In the genomic region with DNA sequence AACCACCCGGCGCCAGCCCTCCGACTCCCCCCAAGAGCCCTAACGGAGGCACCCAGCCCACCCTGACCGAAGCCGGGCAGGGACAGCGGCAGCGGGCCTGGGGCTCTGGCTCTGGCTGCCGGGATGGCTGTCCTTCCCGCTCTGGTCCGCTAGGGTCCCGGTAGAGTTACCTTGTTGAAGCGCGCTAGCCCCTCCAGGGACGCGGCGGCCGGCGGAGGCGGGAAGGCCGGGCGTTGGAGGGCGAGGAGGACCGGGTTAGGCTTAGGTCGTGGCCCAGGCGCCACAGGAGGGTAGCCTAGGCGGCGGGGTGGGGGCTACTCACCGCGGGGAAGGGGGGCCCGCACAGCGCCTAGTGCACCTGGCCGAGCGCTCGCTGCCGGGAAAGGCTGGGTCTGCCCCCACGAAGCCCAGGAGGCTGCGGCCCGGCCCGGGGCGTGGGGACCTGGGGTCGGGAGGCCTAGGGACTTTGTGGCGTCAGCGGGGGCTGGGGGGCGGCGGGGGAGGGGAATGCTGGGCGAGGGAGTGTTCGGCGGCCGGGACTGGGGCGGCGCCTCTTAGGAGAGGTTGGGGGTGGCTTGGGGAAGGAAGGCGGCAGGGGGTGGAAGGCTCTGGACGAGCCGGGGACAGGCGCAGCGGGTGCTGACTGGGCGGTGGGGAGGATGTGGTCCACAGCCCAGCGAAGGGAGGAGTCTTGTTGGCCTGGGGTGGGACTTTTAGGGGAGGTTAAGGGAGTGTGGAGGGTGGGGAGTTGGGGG, we compare ENCODE assay signal across 1 cellular context.
A peak's percentile ranks its signal among the peaks of the same experiment; 100 is the strongest.
TF ChIP-seq lines count a peak whose summit lies in the region.

A gene with protein sequence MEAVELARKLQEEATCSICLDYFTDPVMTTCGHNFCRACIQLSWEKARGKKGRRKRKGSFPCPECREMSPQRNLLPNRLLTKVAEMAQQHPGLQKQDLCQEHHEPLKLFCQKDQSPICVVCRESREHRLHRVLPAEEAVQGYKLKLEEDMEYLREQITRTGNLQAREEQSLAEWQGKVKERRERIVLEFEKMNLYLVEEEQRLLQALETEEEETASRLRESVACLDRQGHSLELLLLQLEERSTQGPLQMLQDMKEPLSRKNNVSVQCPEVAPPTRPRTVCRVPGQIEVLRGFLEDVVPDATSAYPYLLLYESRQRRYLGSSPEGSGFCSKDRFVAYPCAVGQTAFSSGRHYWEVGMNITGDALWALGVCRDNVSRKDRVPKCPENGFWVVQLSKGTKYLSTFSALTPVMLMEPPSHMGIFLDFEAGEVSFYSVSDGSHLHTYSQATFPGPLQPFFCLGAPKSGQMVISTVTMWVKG (minus strand): TSS at position 645 of the 755 bp plus-strand sequence. CDS start 1,789 bp downstream, outside the sequence.

TF ChIP-seq in K562, 482 proteins besides CTCF, POLR2A, EP300 and RAD21 (continued from another document):
- TF ChIP-seq, protein P1, sequence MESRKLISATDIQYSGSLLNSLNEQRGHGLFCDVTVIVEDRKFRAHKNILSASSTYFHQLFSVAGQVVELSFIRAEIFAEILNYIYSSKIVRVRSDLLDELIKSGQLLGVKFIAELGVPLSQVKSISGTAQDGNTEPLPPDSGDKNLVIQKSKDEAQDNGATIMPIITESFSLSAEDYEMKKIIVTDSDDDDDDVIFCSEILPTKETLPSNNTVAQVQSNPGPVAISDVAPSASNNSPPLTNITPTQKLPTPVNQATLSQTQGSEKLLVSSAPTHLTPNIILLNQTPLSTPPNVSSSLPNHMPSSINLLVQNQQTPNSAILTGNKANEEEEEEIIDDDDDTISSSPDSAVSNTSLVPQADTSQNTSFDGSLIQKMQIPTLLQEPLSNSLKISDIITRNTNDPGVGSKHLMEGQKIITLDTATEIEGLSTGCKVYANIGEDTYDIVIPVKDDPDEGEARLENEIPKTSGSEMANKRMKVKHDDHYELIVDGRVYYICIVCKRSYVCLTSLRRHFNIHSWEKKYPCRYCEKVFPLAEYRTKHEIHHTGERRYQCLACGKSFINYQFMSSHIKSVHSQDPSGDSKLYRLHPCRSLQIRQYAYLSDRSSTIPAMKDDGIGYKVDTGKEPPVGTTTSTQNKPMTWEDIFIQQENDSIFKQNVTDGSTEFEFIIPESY (CRISPR knock-in tag; IDR thresholded peaks at IDR 0.05): peak; percentile 89
- TF ChIP-seq, protein P2, sequence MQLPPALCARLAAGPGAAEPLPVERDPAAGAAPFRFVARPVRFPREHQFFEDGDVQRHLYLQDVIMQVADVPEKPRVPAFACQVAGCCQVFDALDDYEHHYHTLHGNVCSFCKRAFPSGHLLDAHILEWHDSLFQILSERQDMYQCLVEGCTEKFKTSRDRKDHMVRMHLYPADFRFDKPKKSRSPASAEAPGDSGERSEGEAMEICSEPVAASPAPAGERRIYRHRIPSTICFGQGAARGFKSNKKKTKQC (CRISPR knock-in tag; IDR thresholded peaks at IDR 0.05): 0 out of 2 replicates have a peak, but pooled peaks have one; percentile 21
- TF ChIP-seq ZNF707 (CRISPR knock-in tag; conservative IDR thresholded peaks at IDR 0.05) (no peak), HOXB6 (CRISPR knock-in tag; IDR thresholded peaks at IDR 0.05; ENCODE audit: borderline replicate concordance) (no peak)
